ENCODE assay signal across 10 cellular contexts in genomic region chr12:26940820-26941219, GRCh38. TPM values are rescaled to one million over a fixed set of nuclear protein-coding genes. Genes with fewer than 3 reads are reported as not detected.
DNase-seq lines count a peak whose midpoint lies in the region; ATAC-seq and TF ChIP-seq lines count a peak whose summit lies in the region.
"Had no signal": no experiment of that assay in that cellular context is flagged by ENCODE, and none has a peak within 500 bp of the region (broad histone marks: within the 10 kb centered on the region; RNA-seq: fewer than 3 reads in every experiment).

No MANE protein-coding gene starts in this region.

- H3K36me3 ChIP-seq in BLaER1 (peaks cover 17% of the 10 kb centered on the region; the same call in 1 of the 2 replicates), IMR-90 (ENCODE audit: control insufficient read depth, insufficient read depth, low read length) (no peaks in the 10 kb centered on the region), hepatocyte (replicated peaks; ENCODE audit: insufficient read depth, low read depth) (no peaks in the 10 kb centered on the region)

- intact Hi-C loops in IMR-90 (cut with micrococcal nuclease), result no loop called here

- CTCF ChIA-PET in IMR-90 (lab: Yijun Ruan, JAX), result no interaction called here

- in situ Hi-C loops in IMR-90 (cut with MboI; ENCODE audit: low sequenced_read_pairs), result no loop called here

- peak overlapping the region; percentile 52 for H3K9ac ChIP-seq in BLaER1
- no peak overlapping the region for H3K9ac ChIP-seq in IMR-90 (ENCODE audit: low read depth, low read length)

- H3K79me2 ChIP-seq in hepatocyte, result peaks cover 84% of the 10 kb centered on the region

- DNase-seq in IMR-90, result peak; percentile 15
- peak; percentile 22 for DNase-seq in activated naive CD4-positive, alpha-beta T cell treated with anti-CD3 and anti-CD28 coated beads, Interleukin-2, amount 50 U/mL, for 16 hours
- no peak for DNase-seq in hepatocyte (ENCODE audit: low spot score)
- no peak for DNase-seq in KG1 (lab: John Stamatoyannopoulos, UW)
- no peak for DNase-seq in DMS114 treated with DMSO at 0.1 percent for 48 hours (lab: John Stamatoyannopoulos, UW; ENCODE audit: unreplicated experiment)
- DNase-seq: H7, NCI-H1048 had no signal

- H3K4me3 ChIP-seq in BLaER1 (peak overlapping the region; percentile 32; the same call in 1 of the 2 replicates), IMR-90 (ENCODE audit: insufficient read depth, low read depth, low read length) (no peak overlapping the region), hepatocyte (no peak overlapping the region)

- no peak overlapping the region for H3K18ac ChIP-seq in IMR-90 (ENCODE audit: low read depth, low read length)

- peak overlapping the region; percentile 94 for H3K4me2 ChIP-seq in BLaER1
- no peak overlapping the region for H3K4me2 ChIP-seq in IMR-90 (ENCODE audit: low read depth, low read length)
- peak overlapping the region; percentile 89 for H3K4me2 ChIP-seq in hepatocyte

- H2BK20ac ChIP-seq in IMR-90 (ENCODE audit: low read depth, low read length), result no peak overlapping the region

- H3K9me2 ChIP-seq in hepatocyte (replicated peaks; ENCODE audit: insufficient read depth), result no peaks in the 10 kb centered on the region

- TF ChIP-seq CTCF in IMR-90 (conservative IDR thresholded peaks at IDR 0.05; ENCODE audit: low read depth, low read length) (no peak), hepatocyte (IDR thresholded peaks at IDR 0.05; ENCODE audit: poor library complexity) (no peak)

- no peak overlapping the region for H3K23ac ChIP-seq in IMR-90 (ENCODE audit: low read depth, low read length)

- ATAC-seq in IMR-90 (ENCODE audit: low read depth), result no peak
- no peak for ATAC-seq in GM21576 (IDR thresholded peaks at IDR 0.05; ENCODE audit: unreplicated experiment)
- ATAC-seq in GM21390 (IDR thresholded peaks at IDR 0.05; ENCODE audit: unreplicated experiment), result no peak

- H3K27me3 ChIP-seq in BLaER1 (no peaks in the 10 kb centered on the region), IMR-90 (ENCODE audit: control insufficient read depth, insufficient read depth, low read length) (no peaks in the 10 kb centered on the region), hepatocyte (no peaks in the 10 kb centered on the region)

- no peak overlapping the region for H2BK15ac ChIP-seq in IMR-90 (ENCODE audit: low read depth, low read length)

- H3K79me1 ChIP-seq in IMR-90 (ENCODE audit: low read depth in 1 of 2, low read length in 2 of 2), result peaks cover 0 to 46% of the 10 kb centered on the region in 2 experiments; a peak in 3 of 4 replicates

- no CpG with 5 or more reads among the region's 4 CpGs for WGBS in IMR-90 (ENCODE audit: extremely low coverage in 2 of 2, insufficient read length in 1 of 2), 2 experiments
- WGBS in hepatocyte (ENCODE audit: low lambda C conversion rate, missing lambda C conversion rate), result 98% methylated on average over 4 of the region's 4 CpGs

- no peak overlapping the region for H2AFZ ChIP-seq in IMR-90 (replicated peaks; ENCODE audit: low read length, poor library complexity)
- H2AFZ ChIP-seq in hepatocyte, result no peak overlapping the region

- H3K14ac ChIP-seq in IMR-90 (replicated peaks; ENCODE audit: low read depth, low read length), result no peak overlapping the region

- H3K4me1 ChIP-seq in BLaER1, result peaks cover 42% of the 10 kb centered on the region
- H3K4me1 ChIP-seq in IMR-90 (ENCODE audit: control insufficient read depth, insufficient read depth, low read length), result peaks cover 2% of the 10 kb centered on the region
- H3K4me1 ChIP-seq in hepatocyte (ENCODE audit: insufficient read depth), result peaks cover 19% of the 10 kb centered on the region

- TF ChIP-seq POLR2A in IMR-90 (IDR thresholded peaks at IDR 0.05; ENCODE audit: low read depth, low read length), result no peak

- H2BK120ac ChIP-seq in IMR-90 (ENCODE audit: low read depth, low read length), result no peak overlapping the region

- peak overlapping the region; percentile 49; the same call in 1 of the 2 replicates for H3K27ac ChIP-seq in BLaER1
- no peak overlapping the region for H3K27ac ChIP-seq in IMR-90 (ENCODE audit: insufficient read depth, low read length)
- no peak overlapping the region for H3K27ac ChIP-seq in hepatocyte

- no peak overlapping the region for H2AK5ac ChIP-seq in IMR-90 (ENCODE audit: low read depth, low read length)

- no peak overlapping the region for H2BK5ac ChIP-seq in IMR-90 (ENCODE audit: low read depth, low read length, poor library complexity, severe bottlenecking)

- no peaks in the 10 kb centered on the region for H3K9me1 ChIP-seq in IMR-90 (ENCODE audit: insufficient read depth, low read length)

- no peak overlapping the region for H2AK9ac ChIP-seq in IMR-90 (replicated peaks; ENCODE audit: low read depth, low read length, poor library complexity)

- no peak overlapping the region for H3K4ac ChIP-seq in IMR-90 (ENCODE audit: low read depth, low read length)

- no TSS peak for BruUV-seq in IMR-90 (replicated peaks; lab: Mats Ljungman, UMichigan)

- peaks cover 5% of the 10 kb centered on the region for H3K9me3 ChIP-seq in BLaER1
- no peaks in the 10 kb centered on the region for H3K9me3 ChIP-seq in IMR-90 (ENCODE audit: control insufficient read depth, insufficient read depth, low read length)
- H3K9me3 ChIP-seq in hepatocyte (ENCODE audit: low read depth), result no peaks in the 10 kb centered on the region

- no peak overlapping the region for H3K56ac ChIP-seq in IMR-90 (ENCODE audit: extremely low read depth, insufficient read depth, low read length)

- POLR2A ChIA-PET in IMR-90 (lab: Charles Lee; ENCODE audit: unreplicated experiment), result no interaction called here

- H4K91ac ChIP-seq in IMR-90 (ENCODE audit: insufficient read depth, low read depth, low read length), result no peak overlapping the region

- no peak overlapping the region for H4K5ac ChIP-seq in IMR-90 (ENCODE audit: low read depth, low read length)

- no peak for TF ChIP-seq RAD21 in IMR-90 (IDR thresholded peaks at IDR 0.05; ENCODE audit: low read length)

- H4K8ac ChIP-seq in IMR-90 (ENCODE audit: low read depth in 2 of 2, low read length in 2 of 2), result no peak overlapping the region

- dilution Hi-C loops in IMR-90 (cut with HindIII; ENCODE audit: low sequenced_read_pairs, unreplicated experiment), result no loop called here

- peaks cover 49% of the 10 kb centered on the region for H4K20me1 ChIP-seq in BLaER1
- H4K20me1 ChIP-seq in IMR-90 (ENCODE audit: insufficient read depth, low read length), result peaks cover 27% of the 10 kb centered on the region; the same call in 1 of the 2 replicates
- peaks cover 16% of the 10 kb centered on the region for H4K20me1 ChIP-seq in hepatocyte (ENCODE audit: insufficient read depth, poor library complexity, severe bottlenecking)

TF ChIP-seq in IMR-90, 13 proteins besides CTCF, POLR2A, EP300 and RAD21:
- no peak for TF ChIP-seq CHD1 (IDR thresholded peaks at IDR 0.05; ENCODE audit: low read depth, low read length)
- TF ChIP-seq MAZ (IDR thresholded peaks at IDR 0.05; ENCODE audit: borderline replicate concordance, low read depth, low read length), result no peak
- no peak for TF ChIP-seq MXI1 (IDR thresholded peaks at IDR 0.05; ENCODE audit: borderline replicate concordance, low read depth, low read length)
- TF ChIP-seq RCOR1 (IDR thresholded peaks at IDR 0.05; ENCODE audit: insufficient replicate concordance, low read length), result no peak
- TF ChIP-seq MAFK (IDR thresholded peaks at IDR 0.05; ENCODE audit: low read depth, low read length), result no peak
- TF ChIP-seq CEBPB (IDR thresholded peaks at IDR 0.05; ENCODE audit: low read depth, low read length), result no peak
- TF ChIP-seq BHLHE40 (IDR thresholded peaks at IDR 0.05; ENCODE audit: low read depth, low read length), result no peak
- no peak for TF ChIP-seq RFX5 (IDR thresholded peaks at IDR 0.05; ENCODE audit: low read depth, low read length)
- no peak for TF ChIP-seq NFE2L2 (IDR thresholded peaks at IDR 0.05; ENCODE audit: low read depth, low read length)
- TF ChIP-seq USF2 (IDR thresholded peaks at IDR 0.05; ENCODE audit: low read depth, low read length), result no peak
- TF ChIP-seq ELK1 (IDR thresholded peaks at IDR 0.05; ENCODE audit: borderline replicate concordance, low read depth, low read length), result no peak
- no peak for TF ChIP-seq FOS (IDR thresholded peaks at IDR 0.05; ENCODE audit: low read depth, low read length)
- TF ChIP-seq SMC3 (IDR thresholded peaks at IDR 0.05; ENCODE audit: low read depth, low read length), result no peak

RNA-seq across cellular contexts. Expression of gene FGFR1OP2, which starts 2.5 kb away (rescaled TPM):
- total RNA-seq in IMR-90 (2012; rRNA removed), result 31.0 and 56.4 TPM in 2 replicates
- 21.3 and 26.7 TPM in 2 replicates for polyA plus RNA-seq in IMR-90 (2012; rRNA removed)
- 13.6 and 16.9 TPM in 2 replicates for polyA plus RNA-seq in IMR-90 (2012; cell fraction: cytosol; rRNA removed)
- polyA plus RNA-seq in IMR-90 (2012; cell fraction: nucleus; rRNA removed; ENCODE audit: low replicate concordance), result 7.6 and 21.6 TPM in 2 replicates
- total RNA-seq in hepatocyte, result 43.7 and 56.4 TPM in 2 replicates
- polyA plus RNA-seq in hepatocyte, result 22.3 and 24.1 TPM in 2 replicates

RNA-seq across cellular contexts. Expression of gene INTS13, which starts 3.0 kb away (rescaled TPM):
- total RNA-seq in IMR-90 (2012; rRNA removed) (31.9 and 46.9 TPM in 2 replicates), hepatocyte (24.6 and 40.4 TPM in 2 replicates)
- polyA plus RNA-seq in IMR-90 (2012; rRNA removed) (9.2 and 9.9 TPM in 2 replicates), hepatocyte (12.6 and 13.8 TPM in 2 replicates)
- polyA plus RNA-seq in IMR-90 (2012; cell fraction: cytosol; rRNA removed), result 1.4 and 3.5 TPM in 2 replicates
- polyA plus RNA-seq in IMR-90 (2012; cell fraction: nucleus; rRNA removed; ENCODE audit: low replicate concordance), result 1.7 and 7.8 TPM in 2 replicates

Comparison
In these comparisons a context has a peak if more than half of its experiments do, and no peak if none do; other contexts are left out.
1. DNase-seq: peak in IMR-90 (single experiment) and activated naive CD4-positive, alpha-beta T cell treated with anti-CD3 and anti-CD28 coated beads, Interleukin-2, amount 50 U/mL, for 16 hours (single experiment); none in hepatocyte (single experiment), KG1 (single experiment) and DMS114 treated with DMSO at 0.1 percent for 48 hours (single experiment).